In the genomic region with DNA sequence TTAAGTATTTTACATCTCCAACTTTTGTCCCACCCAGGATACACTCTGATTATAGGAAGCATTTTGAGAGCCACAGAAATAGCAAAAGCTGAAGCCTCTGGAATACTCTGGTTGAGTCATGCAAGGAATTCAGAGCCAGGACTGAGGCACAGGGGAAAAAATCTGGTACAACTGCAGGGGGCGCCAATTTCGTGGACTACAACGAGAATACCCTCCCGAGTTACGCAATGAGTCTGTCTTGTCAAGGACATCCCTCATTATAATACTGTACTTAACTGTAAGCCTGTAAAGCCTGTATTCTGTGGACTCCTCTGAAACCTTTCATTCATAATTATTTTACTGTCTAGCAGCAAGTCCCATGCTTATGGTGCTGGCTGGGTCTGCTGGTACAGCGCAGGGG, we compare ENCODE assay signal across 18 cellular contexts. TPM values are rescaled to one million over a fixed set of nuclear protein-coding genes. Genes with fewer than 3 reads are reported as not detected.
DNase-seq lines count a peak whose midpoint lies in the region; ATAC-seq and TF ChIP-seq lines count a peak whose summit lies in the region.
"Had no signal": no experiment of that assay in that cellular context is flagged by ENCODE, and none has a peak within 500 bp of the region (broad histone marks: within the 10 kb centered on the region; RNA-seq: fewer than 3 reads in every experiment).

No MANE protein-coding gene starts in this region.

- TF ChIP-seq POLR2A in NB4 (IDR thresholded peaks at IDR 0.05; ENCODE audit: extremely low read depth, insufficient read length) = no peak

- POLR2A ChIA-PET in Caco-2 (lab: Charles Lee) = no interaction called here

- H3K27ac ChIP-seq in muscle layer of duodenum (ENCODE audit: low read length) = peak overlapping the region; percentile 16
- H3K27ac ChIP-seq: BLaER1, gastrocnemius medialis, parathyroid adenoma had no signal

- intact Hi-C loops in Caco-2 (cut with micrococcal nuclease; ENCODE audit: unreplicated experiment) = loop anchor here (2.0 kb wide), 1 partner anchor 20 kb away; no protein-coding TSS in a partner anchor

- H3K9me3 ChIP-seq in Caco-2 (no peaks in the 10 kb centered on the region), muscle layer of duodenum (ENCODE audit: control insufficient read depth in 1 of 2, low read length in 2 of 2) (no peaks in the 10 kb centered on the region)
- H3K9me3 ChIP-seq: BLaER1, gastrocnemius medialis had no signal

- DNase-seq in Caco-2 = no peak
- peak; percentile 19 for DNase-seq in NB4 (ENCODE audit: low read depth)
- DNase-seq in cardiac fibroblast (ENCODE audit: low read depth in 2 of 2) = no peak
- no peak for DNase-seq in iPS-NIHi7 (ENCODE audit: extremely low spot score)
- DNase-seq in stimulated activated CD4-positive, alpha-beta T cell treated with anti-CD3 and anti-CD28 coated beads, Interleukin-2, amount 100 ng/mL, for 24 hours = no peak
- no peak for DNase-seq in NCI-H1105 treated with DMSO at 0.1 percent for 48 hours (lab: John Stamatoyannopoulos, UW)
- DNase-seq: activated CD4-positive, alpha-beta T cell treated with anti-CD3 and anti-CD28 coated beads, Interleukin-2, amount 50 U/mL, for 48 hours; aorta; DMS79; gastrocnemius medialis; NK-92 treated with Interleukin-12 subunit alpha and Interleukin-12 subunit beta, amount 100 ng/mL, for 24 hours had no signal

- H3K27ac Mint-ChIP-seq in Caco-2 (ENCODE audit: unreplicated experiment) = no peak overlapping the region
- H3K27ac Mint-ChIP-seq: activated T-helper 1 cell treated with anti-CD3 and anti-CD28 coated beads, Interleukin-12 subunit alpha, Interleukin-12 subunit beta, Interleukin-2, Interleukin-4 antibody, amounts not matched to agents 30 ng/mL and 10 ng/mL and 1 ng/mL, durations not matched to agents 14 hours and 24 hours and 36 hours had no signal

- H3K4me1 ChIP-seq in Caco-2 = peaks cover 27% of the 10 kb centered on the region
- H3K4me1 ChIP-seq in muscle layer of duodenum (ENCODE audit: control insufficient read depth in 1 of 2, insufficient read depth in 2 of 2, low read length in 2 of 2) = peaks cover 12 to 23% of the 10 kb centered on the region in 2 donors
- H3K4me1 ChIP-seq: gastrocnemius medialis, parathyroid adenoma had no signal

- no peak for ATAC-seq in HG03520 (IDR thresholded peaks at IDR 0.05; ENCODE audit: unreplicated experiment)
- ATAC-seq: gastrocnemius medialis had no signal

- H3K4me1 Mint-ChIP-seq in Caco-2 (ENCODE audit: low read depth, unreplicated experiment) = peaks cover 19% of the 10 kb centered on the region

- TF ChIP-seq CTCF in Caco-2 (IDR thresholded peaks at IDR 0.05; ENCODE audit: insufficient read depth in 1 of 2, low read depth in 1 of 2, low read length in 1 of 2, severe bottlenecking in 1 of 2, unreplicated experiment in 1 of 2) = peak; percentile 27 to 31
- TF ChIP-seq CTCF in NB4 (IDR thresholded peaks at IDR 0.05; ENCODE audit: low read depth, low read length) = no peak
- TF ChIP-seq CTCF in cardiac fibroblast (IDR thresholded peaks at IDR 0.05; ENCODE audit: low read depth, low read length) = peak; percentile 23

- CTCF ChIA-PET in Caco-2 (lab: Charles Lee) = interaction anchor here (1.1 to 1.2 kb wide), 3 partner anchors 23 to 37 kb away, joined by 3 to 4 read pairs (median 3); no protein-coding TSS in a partner anchor

- no peaks in the 10 kb centered on the region for H3K27me3 ChIP-seq in Caco-2 (replicated peaks; ENCODE audit: control insufficient read depth, insufficient read depth, low read length)
- H3K27me3 ChIP-seq in muscle layer of duodenum (ENCODE audit: low read depth, low read length) = no peaks in the 10 kb centered on the region

- no peaks in the 10 kb centered on the region for H3K36me3 ChIP-seq in Caco-2 (ENCODE audit: control insufficient read depth, insufficient read depth, low read length)
- H3K36me3 ChIP-seq in muscle layer of duodenum (ENCODE audit: control insufficient read depth in 1 of 2, insufficient read depth in 2 of 2, low read length in 2 of 2) = no peaks in the 10 kb centered on the region
- H3K36me3 ChIP-seq: BLaER1, gastrocnemius medialis had no signal

- no peaks in the 10 kb centered on the region for H3K27me3 Mint-ChIP-seq in Caco-2 (ENCODE audit: insufficient read depth, unreplicated experiment)

- H3K9me3 Mint-ChIP-seq in Caco-2 (ENCODE audit: unreplicated experiment) = no peaks in the 10 kb centered on the region
- H3K9me3 Mint-ChIP-seq: activated T-helper 1 cell treated with anti-CD3 and anti-CD28 coated beads, Interleukin-12 subunit alpha, Interleukin-12 subunit beta, Interleukin-2, Interleukin-4 antibody, amounts not matched to agents 30 ng/mL and 10 ng/mL and 1 ng/mL, durations not matched to agents 14 hours and 24 hours and 36 hours had no signal

- no TSS peak for BruUV-seq in Caco-2 (replicated peaks; lab: Mats Ljungman, UMichigan)

- H3K4me3 ChIP-seq in Caco-2 (ENCODE audit: low read depth, low read length) = no peak overlapping the region
- no peak overlapping the region for H3K4me3 ChIP-seq in NB4 (ENCODE audit: low read depth, low read length)
- no peak overlapping the region for H3K4me3 ChIP-seq in cardiac fibroblast (replicated peaks in 1 of 2; ENCODE audit: low read depth in 2 of 2, low read length in 2 of 2)
- H3K4me3 ChIP-seq in muscle layer of duodenum (ENCODE audit: low read depth in 1 of 2, low read length in 2 of 2) = no peak overlapping the region
- H3K4me3 ChIP-seq: BLaER1, gastrocnemius medialis had no signal

- no peak overlapping the region for H3K4me3 Mint-ChIP-seq in Caco-2 (ENCODE audit: unreplicated experiment)
- H3K4me3 Mint-ChIP-seq: activated T-helper 1 cell treated with anti-CD3 and anti-CD28 coated beads, Interleukin-12 subunit alpha, Interleukin-12 subunit beta, Interleukin-2, Interleukin-4 antibody, amounts not matched to agents 30 ng/mL and 10 ng/mL and 1 ng/mL, durations not matched to agents 14 hours and 24 hours and 36 hours had no signal

- no peaks in the 10 kb centered on the region for H3K36me3 Mint-ChIP-seq in Caco-2 (ENCODE audit: insufficient read depth, unreplicated experiment)

RNA-seq across cellular contexts. Expression of gene HOXB1, which starts 7.8 kb away (rescaled TPM):
- total RNA-seq in Caco-2 (2022) = not detected in 2 replicates
- total RNA-seq: activated T-helper 1 cell treated with anti-CD3 and anti-CD28 coated beads, Interleukin-12 subunit alpha, Interleukin-12 subunit beta, Interleukin-2, Interleukin-4 antibody, amounts not matched to agents 30 ng/mL and 10 ng/mL and 1 ng/mL, durations not matched to agents 14 hours and 24 hours and 36 hours; aorta; gastrocnemius medialis; HT-29; mesenteric fat pad had no signal

RNA-seq across cellular contexts. Expression of gene HOXB2, which starts 21.9 kb away (rescaled TPM):
- total RNA-seq in Caco-2 (2022) = 0.65 and 1.1 TPM in 2 replicates

RNA-seq across cellular contexts. Expression of gene HOXB4, which starts 55.2 kb away (rescaled TPM):
- total RNA-seq in Caco-2 (2022) = 3.4 and 3.9 TPM in 2 replicates
